ENCODE assay signal across 27 cellular contexts in the genomic region with DNA sequence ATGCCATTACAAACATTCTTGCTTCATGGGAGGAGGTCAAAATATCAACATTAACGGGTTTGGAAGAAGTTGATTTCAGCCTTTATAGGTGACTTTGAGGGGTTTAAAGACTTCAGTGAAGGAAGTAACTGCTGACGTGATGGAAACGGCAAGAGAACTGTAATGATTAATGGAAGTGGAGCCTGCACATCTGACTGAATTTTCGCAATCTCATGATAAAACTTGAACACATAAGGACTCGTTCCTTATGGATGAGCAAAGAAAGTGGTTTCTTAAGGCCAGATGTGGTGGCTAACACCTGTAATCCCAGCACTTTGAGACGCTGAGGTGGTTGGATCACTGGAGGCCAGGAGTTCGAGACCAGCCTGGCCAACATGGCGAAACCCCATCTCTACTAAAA.
A peak's percentile ranks its signal among the peaks of the same experiment; 100 is the strongest.
DNase-seq lines count a peak whose midpoint lies in the region; ATAC-seq, FAIRE-seq and TF ChIP-seq lines count a peak whose summit lies in the region.
"Had no signal": no experiment of that assay in that cellular context is flagged by ENCODE, and none has a peak within 500 bp of the region (broad histone marks: within the 10 kb centered on the region; RNA-seq: fewer than 3 reads in every experiment).

No MANE protein-coding gene starts in this region.

- H3K9me3 Mint-ChIP-seq in activated CD4-positive, alpha-beta T cell treated with anti-CD3 and anti-CD28 coated beads, Interleukin-2, amount 10 ng/mL, durations not matched to agents 24 days and 14 days = no peaks in the 10 kb centered on the region
- H3K9me3 Mint-ChIP-seq in activated T-helper 17 cell treated with anti-CD3 and anti-CD28 coated beads, Interleukin-2, amount 50 U/mL, for 72 hours = no peaks in the 10 kb centered on the region
- H3K9me3 Mint-ChIP-seq in naive thymus-derived CD8-positive, alpha-beta T cell = peaks cover 0 to 2% (median 0%) of the 10 kb centered on the region in 9 donors
- H3K9me3 Mint-ChIP-seq: dendritic cell treated with granulocyte-macrophage colony-stimulating factor and Interleukin-4, amounts not matched to agents 40 ng/mL and 50 ng/mL, for 4 days had no signal

- no peaks in the 10 kb centered on the region for H3F3A ChIP-seq in GM23248 (ENCODE audit: insufficient read depth)

- H3K27ac ChIP-seq in GM23248 (no peak overlapping the region), spleen (peak overlapping the region in 4 of 8 donors; percentile 72 to 89 (median 86)), pancreas (no peak overlapping the region)
- H3K27ac ChIP-seq: prostate gland had no signal

- intact Hi-C loops in activated CD4-positive, alpha-beta T cell treated with anti-CD3 and anti-CD28 coated beads, Interleukin-2, amount 10 ng/mL, durations not matched to agents 24 days and 14 days (cut with micrococcal nuclease) = loop anchor here (5.0 kb wide), 1 partner anchor 137 kb away; no protein-coding TSS in a partner anchor
- intact Hi-C loops in spleen (cut with DNase I; ENCODE audit: low total_unique reads) (loop anchor here (10.0 kb wide), 1 partner anchor 99 kb away; no protein-coding TSS in a partner anchor), pancreas (cut with DNase I) (no loop called here)

- no peak for ATAC-seq in activated T-helper 17 cell treated with anti-CD3 and anti-CD28 coated beads, Interleukin-2, amount 50 U/mL, for 72 hours (replicated peaks)
- ATAC-seq in naive thymus-derived CD8-positive, alpha-beta T cell = no peak
- ATAC-seq in pancreas = no peak

- no peak overlapping the region for H3K4me3 Mint-ChIP-seq in activated CD4-positive, alpha-beta T cell treated with anti-CD3 and anti-CD28 coated beads, Interleukin-2, amount 10 ng/mL, durations not matched to agents 24 days and 14 days
- peak overlapping the region; percentile 10 for H3K4me3 Mint-ChIP-seq in activated T-helper 17 cell treated with anti-CD3 and anti-CD28 coated beads, Interleukin-2, amount 50 U/mL, for 72 hours
- peak overlapping the region in 5 of 10 donors; percentile 1 to 64 (median 2) for H3K4me3 Mint-ChIP-seq in naive thymus-derived CD8-positive, alpha-beta T cell
- H3K4me3 Mint-ChIP-seq: dendritic cell treated with granulocyte-macrophage colony-stimulating factor and Interleukin-4, amounts not matched to agents 40 ng/mL and 50 ng/mL, for 4 days had no signal

- no peaks in the 10 kb centered on the region for H3K36me3 Mint-ChIP-seq in activated CD4-positive, alpha-beta T cell treated with anti-CD3 and anti-CD28 coated beads, Interleukin-2, amount 10 ng/mL, durations not matched to agents 24 days and 14 days (ENCODE audit: low read depth)
- H3K36me3 Mint-ChIP-seq in activated T-helper 17 cell treated with anti-CD3 and anti-CD28 coated beads, Interleukin-2, amount 50 U/mL, for 72 hours (ENCODE audit: low read depth) = no peaks in the 10 kb centered on the region
- H3K36me3 Mint-ChIP-seq in naive thymus-derived CD8-positive, alpha-beta T cell = no peaks in the 10 kb centered on the region

- TF ChIP-seq CTCF in spleen (IDR thresholded peaks at IDR 0.05 in 8 of 11, conservative IDR thresholded peaks at IDR 0.05 in 3 of 11) (no peak), pancreas (IDR thresholded peaks at IDR 0.05) (no peak)

- H3K4me1 ChIP-seq in GM23248 (ENCODE audit: insufficient read depth) (no peaks in the 10 kb centered on the region; the same call in 1 of the 2 replicates), spleen (peaks cover 36 to 94% (median 76%) of the 10 kb centered on the region in 6 donors), pancreas (peaks cover 0 to 6% (median 0%) of the 10 kb centered on the region in 3 donors)

- no peak overlapping the region for H2AFZ ChIP-seq in GM23248

- H3K79me2 ChIP-seq in GM23248 (ENCODE audit: insufficient read depth) = no peaks in the 10 kb centered on the region

- no peaks in the 10 kb centered on the region for H4K20me1 ChIP-seq in GM23248 (ENCODE audit: insufficient read depth)

- H3K27me3 Mint-ChIP-seq in activated CD4-positive, alpha-beta T cell treated with anti-CD3 and anti-CD28 coated beads, Interleukin-2, amount 10 ng/mL, durations not matched to agents 24 days and 14 days = no peaks in the 10 kb centered on the region
- H3K27me3 Mint-ChIP-seq in activated T-helper 17 cell treated with anti-CD3 and anti-CD28 coated beads, Interleukin-2, amount 50 U/mL, for 72 hours = no peaks in the 10 kb centered on the region
- H3K27me3 Mint-ChIP-seq in naive thymus-derived CD8-positive, alpha-beta T cell = no peaks in the 10 kb centered on the region
- H3K27me3 Mint-ChIP-seq: dendritic cell treated with granulocyte-macrophage colony-stimulating factor and Interleukin-4, amounts not matched to agents 40 ng/mL and 50 ng/mL, for 4 days had no signal

- no peaks in the 10 kb centered on the region for H3K36me3 ChIP-seq in GM23248 (ENCODE audit: low read depth)
- no peaks in the 10 kb centered on the region for H3K36me3 ChIP-seq in spleen
- H3K36me3 ChIP-seq in pancreas = no peaks in the 10 kb centered on the region
- H3K36me3 ChIP-seq: prostate gland had no signal

- no peak for TF ChIP-seq POLR2A in spleen (IDR thresholded peaks at IDR 0.05)

- H3K9ac ChIP-seq in GM23248 = no peak overlapping the region

- H3K27ac Mint-ChIP-seq in activated CD4-positive, alpha-beta T cell treated with anti-CD3 and anti-CD28 coated beads, Interleukin-2, amount 10 ng/mL, durations not matched to agents 24 days and 14 days = peak overlapping the region; percentile 1
- H3K27ac Mint-ChIP-seq in activated T-helper 17 cell treated with anti-CD3 and anti-CD28 coated beads, Interleukin-2, amount 50 U/mL, for 72 hours = no peak overlapping the region
- peak overlapping the region; percentile 9 to 93 (median 88) for H3K27ac Mint-ChIP-seq in naive thymus-derived CD8-positive, alpha-beta T cell
- H3K27ac Mint-ChIP-seq: dendritic cell treated with granulocyte-macrophage colony-stimulating factor and Interleukin-4, amounts not matched to agents 40 ng/mL and 50 ng/mL, for 4 days had no signal

- FAIRE-seq in pancreas (lab: Jason Lieb, UNC) = no peak
- FAIRE-seq: bronchial epithelial cell, G401.6, GM19239, urothelium cell line had no signal

- no peak overlapping the region for H3K4me2 ChIP-seq in GM23248 (ENCODE audit: unreplicated experiment)

- H3K4me3 ChIP-seq in GM23248 (no peak overlapping the region), spleen (no peak overlapping the region), pancreas (no peak overlapping the region)
- H3K4me3 ChIP-seq: prostate gland, smooth muscle cell had no signal

- no peaks in the 10 kb centered on the region for H3K9me2 ChIP-seq in GM23248 (ENCODE audit: insufficient read depth)

- POLR2A ChIA-PET in naive thymus-derived CD8-positive, alpha-beta T cell (lab: Charles Lee) = interaction anchor here (1.5 to 1.8 kb wide), 2 partner anchors 21 to 249 kb away, joined by 5 read pairs; no protein-coding TSS in a partner anchor

- peaks cover 64% of the 10 kb centered on the region for H3K4me1 Mint-ChIP-seq in activated CD4-positive, alpha-beta T cell treated with anti-CD3 and anti-CD28 coated beads, Interleukin-2, amount 10 ng/mL, durations not matched to agents 24 days and 14 days
- peaks cover 58% of the 10 kb centered on the region for H3K4me1 Mint-ChIP-seq in activated T-helper 17 cell treated with anti-CD3 and anti-CD28 coated beads, Interleukin-2, amount 50 U/mL, for 72 hours
- H3K4me1 Mint-ChIP-seq in naive thymus-derived CD8-positive, alpha-beta T cell = peaks cover 34 to 91% (median 87%) of the 10 kb centered on the region in 4 donors

- DNase-seq in activated CD4-positive, alpha-beta T cell treated with anti-CD3 and anti-CD28 coated beads, Interleukin-2, amount 10 ng/mL, durations not matched to agents 24 days and 14 days = no peak
- no peak for DNase-seq in activated CD4-positive, alpha-beta T cell treated with anti-CD3 and anti-CD28 coated beads for 4 hours
- DNase-seq in NOMO-1 treated with DMSO at 0.1 percent for 48 hours (lab: John Stamatoyannopoulos, UW; ENCODE audit: unreplicated experiment) (peak; percentile 28), GM23248 (no peak), spleen (no peak), pancreas (no peak)
- no peak for DNase-seq in naive thymus-derived CD8-positive, alpha-beta T cell
- DNase-seq: activated CD4-positive, CD25-positive, alpha-beta regulatory T cell treated with anti-CD3 and anti-CD28 coated beads, Interleukin-2, amount 50 U/mL, for 72 hours; activated CD8-positive, alpha-beta memory T cell treated with anti-CD3 and anti-CD28 coated beads, Interleukin-2, amount 50 U/mL, for 4 hours; foreskin melanocyte; GOT3; KG1; kidney glomerular epithelial cell; mesendoderm; NCI-H1092 treated with DMSO at 0.1 percent for 48 hours; NCI-H2107; NCI-H510A treated with DMSO at 0.1 percent for 48 hours; OCI-M1; stimulated activated CD4-positive, alpha-beta T cell treated with anti-CD3 and anti-CD28 coated beads, Interleukin-4, amount 100 ng/mL, for 4 hours had no signal

- WGBS in GM23248 (ENCODE audit: low coverage in 1 of 2, low lambda C conversion rate in 2 of 2, missing lambda C conversion rate in 2 of 2), 2 experiments = 86 to 89% methylated on average over 8 of the region's 8 CpGs
- WGBS in spleen, 5 donors = 80 to 90% (median 84%) methylated on average over 8 of the region's 8 CpGs
- WGBS in pancreas, 2 donors = 75 to 78% methylated on average over 8 of the region's 8 CpGs

- in situ Hi-C loops in GM23248 (cut with MboI) = no loop called here

- H3K27me3 ChIP-seq in GM23248 (replicated peaks; ENCODE audit: insufficient read depth) (no peaks in the 10 kb centered on the region), spleen (replicated peaks in 1 of 7) (no peaks in the 10 kb centered on the region), pancreas (no peaks in the 10 kb centered on the region)

- H3K9me3 ChIP-seq in GM23248 (ENCODE audit: low read depth) = no peaks in the 10 kb centered on the region
- no peaks in the 10 kb centered on the region for H3K9me3 ChIP-seq in spleen
- H3K9me3 ChIP-seq in pancreas = no peaks in the 10 kb centered on the region
- H3K9me3 ChIP-seq: prostate gland had no signal

Comparison
In these comparisons a context has a peak if more than half of its experiments do, and no peak if none do; other contexts are left out.
1. intact Hi-C loops: an anchor here in activated CD4-positive, alpha-beta T cell treated with anti-CD3 and anti-CD28 coated beads, Interleukin-2, amount 10 ng/mL, durations not matched to agents 24 days and 14 days (5.0 kb wide) and spleen (10.0 kb wide); none called in pancreas.